21 cellular contexts compared by ENCODE assay signal in genomic region chr6:42340516-42340915, GRCh38.
DNase-seq lines count a peak whose midpoint lies in the region; ATAC-seq and TF ChIP-seq lines count a peak whose summit lies in the region.
"Had no signal": no experiment of that assay in that cellular context is flagged by ENCODE, and none has a peak within 500 bp of the region (broad histone marks: within the 10 kb centered on the region; RNA-seq: fewer than 3 reads in every experiment).

No MANE protein-coding gene starts in this region.

- H3K36me3 Mint-ChIP-seq in activated naive CD4-positive, alpha-beta T cell treated with anti-CD3 and anti-CD28 coated beads, Interleukin-2, amount 50 U/mL, for 72 hours: peaks cover 0 to 58% of the 10 kb centered on the region in 2 donors
- peaks cover 49% of the 10 kb centered on the region for H3K36me3 Mint-ChIP-seq in T-helper 1 cell treated with Interleukin-12 subunit alpha and Interleukin-12 subunit beta and Interleukin-4 antibody, amounts not matched to agents 30 μg/mL and 1 μg/mL, for 36 hours (ENCODE audit: low read depth)

- H3K23ac ChIP-seq in IMR-90 (ENCODE audit: low read depth, low read length): no peak overlapping the region

- H3K27me3 ChIP-seq in IMR-90 (ENCODE audit: control insufficient read depth, insufficient read depth, low read length) (no peaks in the 10 kb centered on the region), foreskin keratinocyte (no peaks in the 10 kb centered on the region)
- H3K27me3 ChIP-seq: hepatocyte, right lobe of liver, SJCRH30, vagina had no signal

- H3K4me3 ChIP-seq in IMR-90 (ENCODE audit: insufficient read depth, low read depth, low read length): no peak overlapping the region
- H3K4me3 ChIP-seq: hepatocyte, left ventricle myocardium inferior, right lobe of liver, SJCRH30, thoracic aorta, vagina had no signal

- H4K5ac ChIP-seq in IMR-90 (ENCODE audit: low read depth, low read length): no peak overlapping the region

- H3K4me3 Mint-ChIP-seq in T-helper 1 cell treated with Interleukin-12 subunit alpha and Interleukin-12 subunit beta and Interleukin-4 antibody, amounts not matched to agents 30 μg/mL and 1 μg/mL, for 36 hours: no peak overlapping the region
- H3K4me3 Mint-ChIP-seq: activated naive CD8-positive, alpha-beta T cell treated with anti-CD3 and anti-CD28 coated beads, Interleukin-2, amount 10 ng/mL, durations not matched to agents 7 days and 5 days; IgD-negative memory B cell; nephron progenitor cell had no signal

- CTCF ChIA-PET in IMR-90 (lab: Yijun Ruan, JAX): interaction anchor here (1.0 kb wide), 1 partner anchor 9 kb away, joined by 4 read pairs; no protein-coding TSS in a partner anchor

- H3K36me3 ChIP-seq in IMR-90 (ENCODE audit: control insufficient read depth, insufficient read depth, low read length): peaks cover 2% of the 10 kb centered on the region
- H3K36me3 ChIP-seq: left ventricle myocardium inferior, right lobe of liver, SJCRH30, thoracic aorta, vagina had no signal

- peaks cover 14% of the 10 kb centered on the region for H4K20me1 ChIP-seq in IMR-90 (ENCODE audit: insufficient read depth, low read length)

- H3K9ac ChIP-seq in IMR-90 (ENCODE audit: low read depth, low read length): no peak overlapping the region

- no peaks in the 10 kb centered on the region for H3K9me3 ChIP-seq in IMR-90 (ENCODE audit: control insufficient read depth, insufficient read depth, low read length)
- H3K9me3 ChIP-seq: left ventricle myocardium inferior, right lobe of liver, SJCRH30, thoracic aorta, vagina had no signal

- no peak overlapping the region for H2BK20ac ChIP-seq in IMR-90 (ENCODE audit: low read depth, low read length)

- H3K14ac ChIP-seq in IMR-90 (replicated peaks; ENCODE audit: low read depth, low read length): 0 out of 2 replicates have a peak overlapping the region, but pooled peaks have one; percentile 22

- peak overlapping the region; percentile 39 for H2BK5ac ChIP-seq in IMR-90 (ENCODE audit: low read depth, low read length, poor library complexity, severe bottlenecking)

- H3K9me3 Mint-ChIP-seq in activated naive CD4-positive, alpha-beta T cell treated with anti-CD3 and anti-CD28 coated beads, Interleukin-2, amount 50 U/mL, for 72 hours: peaks cover 0 to 4% of the 10 kb centered on the region in 2 donors
- no peaks in the 10 kb centered on the region for H3K9me3 Mint-ChIP-seq in T-helper 1 cell treated with Interleukin-12 subunit alpha and Interleukin-12 subunit beta and Interleukin-4 antibody, amounts not matched to agents 30 μg/mL and 1 μg/mL, for 36 hours
- H3K9me3 Mint-ChIP-seq: CD8-positive, alpha-beta memory T cell; IgD-negative memory B cell; nephron progenitor cell had no signal

- no peak overlapping the region for H2BK15ac ChIP-seq in IMR-90 (ENCODE audit: low read depth, low read length)

- TF ChIP-seq CTCF in IMR-90 (conservative IDR thresholded peaks at IDR 0.05; ENCODE audit: low read depth, low read length) (no peak), foreskin keratinocyte (conservative IDR thresholded peaks at IDR 0.05) (no peak)

- POLR2A ChIA-PET in IMR-90 (lab: Charles Lee; ENCODE audit: unreplicated experiment): no interaction called here

- no peak for TF ChIP-seq RAD21 in IMR-90 (IDR thresholded peaks at IDR 0.05; ENCODE audit: low read length)

- intact Hi-C loops in IMR-90 (cut with micrococcal nuclease): no loop called here

- H3K4ac ChIP-seq in IMR-90 (ENCODE audit: low read depth, low read length): peak overlapping the region; percentile 17; the same call in 1 of the 2 replicates

- H3K4me2 ChIP-seq in IMR-90 (ENCODE audit: low read depth, low read length): no peak overlapping the region
- H3K4me2 ChIP-seq: hepatocyte had no signal

- H3K79me1 ChIP-seq in IMR-90 (ENCODE audit: low read depth in 1 of 2, low read length in 2 of 2): peaks cover 64 to 95% of the 10 kb centered on the region in 2 experiments

- H3K27ac Mint-ChIP-seq in activated naive CD4-positive, alpha-beta T cell treated with anti-CD3 and anti-CD28 coated beads, Interleukin-2, amount 50 U/mL, for 72 hours: peak overlapping the region; percentile 90 to 98
- peak overlapping the region; percentile 85 for H3K27ac Mint-ChIP-seq in T-helper 1 cell treated with Interleukin-12 subunit alpha and Interleukin-12 subunit beta and Interleukin-4 antibody, amounts not matched to agents 30 μg/mL and 1 μg/mL, for 36 hours
- H3K27ac Mint-ChIP-seq: activated naive CD8-positive, alpha-beta T cell treated with anti-CD3 and anti-CD28 coated beads, Interleukin-2, amount 10 ng/mL, durations not matched to agents 7 days and 5 days; nephron progenitor cell had no signal

- no peak overlapping the region for H2BK120ac ChIP-seq in IMR-90 (ENCODE audit: low read depth, low read length)

- H3K4me1 ChIP-seq in IMR-90 (ENCODE audit: control insufficient read depth, insufficient read depth, low read length) (peaks cover 19% of the 10 kb centered on the region), foreskin keratinocyte (peaks cover 25% of the 10 kb centered on the region)
- H3K4me1 ChIP-seq: left ventricle myocardium inferior, right lobe of liver had no signal

- no peaks in the 10 kb centered on the region for H3K27me3 Mint-ChIP-seq in T-helper 1 cell treated with Interleukin-12 subunit alpha and Interleukin-12 subunit beta and Interleukin-4 antibody, amounts not matched to agents 30 μg/mL and 1 μg/mL, for 36 hours (ENCODE audit: low read depth)
- H3K27me3 Mint-ChIP-seq: activated naive CD8-positive, alpha-beta T cell treated with anti-CD3 and anti-CD28 coated beads, Interleukin-2, amount 10 ng/mL, durations not matched to agents 7 days and 5 days had no signal

- H2AK5ac ChIP-seq in IMR-90 (ENCODE audit: low read depth, low read length): no peak overlapping the region

- H4K91ac ChIP-seq in IMR-90 (ENCODE audit: insufficient read depth, low read depth, low read length): no peak overlapping the region

- no peak overlapping the region for H3K56ac ChIP-seq in IMR-90 (ENCODE audit: extremely low read depth, insufficient read depth, low read length)

- no peak for ATAC-seq in activated naive CD4-positive, alpha-beta T cell treated with anti-CD3 and anti-CD28 coated beads, Interleukin-2, amount 50 U/mL, for 72 hours
- ATAC-seq in IMR-90 (ENCODE audit: low read depth) (no peak), foreskin keratinocyte (no peak), GM21360 (IDR thresholded peaks at IDR 0.05; ENCODE audit: unreplicated experiment) (no peak)
- ATAC-seq: right lobe of liver had no signal

- H2AK9ac ChIP-seq in IMR-90 (replicated peaks; ENCODE audit: low read depth, low read length, poor library complexity): no peak overlapping the region

- dilution Hi-C loops in IMR-90 (cut with HindIII; ENCODE audit: low sequenced_read_pairs, unreplicated experiment): no loop called here

- H3K4me1 Mint-ChIP-seq in T-helper 1 cell treated with Interleukin-12 subunit alpha and Interleukin-12 subunit beta and Interleukin-4 antibody, amounts not matched to agents 30 μg/mL and 1 μg/mL, for 36 hours (ENCODE audit: low read depth): peaks cover 73% of the 10 kb centered on the region

- H3K27ac ChIP-seq in IMR-90 (ENCODE audit: insufficient read depth, low read length): no peak overlapping the region
- peak overlapping the region; percentile 70 for H3K27ac ChIP-seq in foreskin keratinocyte
- H3K27ac ChIP-seq: hepatocyte, left ventricle myocardium inferior, right lobe of liver, SJCRH30, thoracic aorta had no signal

- H3K18ac ChIP-seq in IMR-90 (ENCODE audit: low read depth, low read length): no peak overlapping the region

- WGBS in IMR-90 (ENCODE audit: extremely low coverage in 2 of 2, insufficient read length in 1 of 2), 2 experiments: no CpG with 5 or more reads among the region's 6 CpGs

- TF ChIP-seq POLR2A in IMR-90 (IDR thresholded peaks at IDR 0.05; ENCODE audit: low read depth, low read length): no peak
- no peak for TF ChIP-seq POLR2A in erythroblast (IDR thresholded peaks at IDR 0.05; ENCODE audit: low read length)

- peaks cover 36% of the 10 kb centered on the region for H3K9me1 ChIP-seq in IMR-90 (ENCODE audit: insufficient read depth, low read length)

- no peak overlapping the region for H2AFZ ChIP-seq in IMR-90 (replicated peaks; ENCODE audit: low read length, poor library complexity)
- H2AFZ ChIP-seq: hepatocyte had no signal

- DNase-seq in activated naive CD4-positive, alpha-beta T cell treated with anti-CD3 and anti-CD28 coated beads, Interleukin-2, amount 50 U/mL, for 72 hours (ENCODE audit: low spot score in 2 of 2): no peak
- DNase-seq in activated naive CD4-positive, alpha-beta T cell treated with anti-CD3 and anti-CD28 coated beads, Interleukin-2, amount 50 U/mL, for 16 hours: no peak
- DNase-seq in IMR-90 (no peak), foreskin keratinocyte (no peak), erythroblast (lab: John Stamatoyannopoulos, UW) (no peak)
- DNase-seq: activated naive CD8-positive, alpha-beta T cell treated with anti-CD3 and anti-CD28 coated beads, Interleukin-2, amount 10 ng/mL, durations not matched to agents 7 days and 5 days; CD8-positive, alpha-beta memory T cell; foreskin melanocyte; GDM1; left ventricle myocardium inferior; NCI-H1417; NCI-H446; nephron progenitor cell; right lobe of liver; SJCRH30 had no signal

- in situ Hi-C loops in IMR-90 (cut with MboI; ENCODE audit: low sequenced_read_pairs): no loop called here

- BruUV-seq in IMR-90 (replicated peaks; lab: Mats Ljungman, UMichigan): no TSS peak

- H4K8ac ChIP-seq in IMR-90 (ENCODE audit: low read depth in 2 of 2, low read length in 2 of 2): no peak overlapping the region

TF ChIP-seq in IMR-90, 13 proteins besides CTCF, POLR2A, EP300 and RAD21 (continues in another document):
- no peak for TF ChIP-seq BHLHE40 (IDR thresholded peaks at IDR 0.05; ENCODE audit: low read depth, low read length)
- TF ChIP-seq MAFK (IDR thresholded peaks at IDR 0.05; ENCODE audit: low read depth, low read length): no peak
- no peak for TF ChIP-seq MAZ (IDR thresholded peaks at IDR 0.05; ENCODE audit: borderline replicate concordance, low read depth, low read length)
- no peak for TF ChIP-seq RCOR1 (IDR thresholded peaks at IDR 0.05; ENCODE audit: insufficient replicate concordance, low read length)
- no peak for TF ChIP-seq MXI1 (IDR thresholded peaks at IDR 0.05; ENCODE audit: borderline replicate concordance, low read depth, low read length)
- no peak for TF ChIP-seq CEBPB (IDR thresholded peaks at IDR 0.05; ENCODE audit: low read depth, low read length)
- TF ChIP-seq FOS (IDR thresholded peaks at IDR 0.05; ENCODE audit: low read depth, low read length): no peak
- TF ChIP-seq RFX5 (IDR thresholded peaks at IDR 0.05; ENCODE audit: low read depth, low read length): no peak
- no peak for TF ChIP-seq SMC3 (IDR thresholded peaks at IDR 0.05; ENCODE audit: low read depth, low read length)
